Comparison of ENCODE assay signal across 1 cellular context in the genomic region with DNA sequence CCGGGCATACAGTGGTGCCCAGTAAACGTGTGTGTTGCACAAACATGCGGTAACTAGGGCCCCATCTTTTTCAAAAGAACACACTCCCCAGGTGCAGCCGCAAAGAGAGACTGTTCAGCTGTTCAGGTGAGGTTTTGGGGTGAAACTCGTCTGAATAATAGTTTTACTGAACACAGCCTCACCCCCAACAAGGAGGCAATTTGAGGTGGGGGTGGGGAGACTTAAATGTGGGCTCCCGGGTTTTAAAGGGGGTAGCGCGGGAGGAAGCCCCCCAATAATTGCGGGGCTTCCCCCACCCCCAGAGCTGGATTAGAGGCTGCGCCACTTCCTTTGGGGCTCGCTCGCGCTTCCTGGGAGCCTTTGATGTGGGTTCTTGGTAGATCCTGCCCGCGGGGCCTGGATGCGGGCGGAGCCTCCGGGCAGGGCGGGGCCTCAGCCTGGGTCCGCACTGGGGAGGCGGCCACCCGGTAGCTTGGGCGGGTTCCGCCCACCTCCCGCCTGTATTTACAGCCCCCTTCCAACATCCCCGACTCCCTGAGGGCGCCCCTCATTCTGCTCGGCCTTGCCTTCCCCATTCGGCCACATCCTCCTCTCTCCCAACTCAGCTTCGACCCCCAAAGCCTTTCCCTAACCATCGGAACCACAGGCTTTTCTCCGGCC.
TF ChIP-seq lines count a peak whose summit lies in the region.

No MANE protein-coding gene starts in this region.

TF ChIP-seq in K562, 482 proteins besides CTCF, POLR2A, EP300 and RAD21 (continued from another document and continues in another):
- TF ChIP-seq, protein P1, sequence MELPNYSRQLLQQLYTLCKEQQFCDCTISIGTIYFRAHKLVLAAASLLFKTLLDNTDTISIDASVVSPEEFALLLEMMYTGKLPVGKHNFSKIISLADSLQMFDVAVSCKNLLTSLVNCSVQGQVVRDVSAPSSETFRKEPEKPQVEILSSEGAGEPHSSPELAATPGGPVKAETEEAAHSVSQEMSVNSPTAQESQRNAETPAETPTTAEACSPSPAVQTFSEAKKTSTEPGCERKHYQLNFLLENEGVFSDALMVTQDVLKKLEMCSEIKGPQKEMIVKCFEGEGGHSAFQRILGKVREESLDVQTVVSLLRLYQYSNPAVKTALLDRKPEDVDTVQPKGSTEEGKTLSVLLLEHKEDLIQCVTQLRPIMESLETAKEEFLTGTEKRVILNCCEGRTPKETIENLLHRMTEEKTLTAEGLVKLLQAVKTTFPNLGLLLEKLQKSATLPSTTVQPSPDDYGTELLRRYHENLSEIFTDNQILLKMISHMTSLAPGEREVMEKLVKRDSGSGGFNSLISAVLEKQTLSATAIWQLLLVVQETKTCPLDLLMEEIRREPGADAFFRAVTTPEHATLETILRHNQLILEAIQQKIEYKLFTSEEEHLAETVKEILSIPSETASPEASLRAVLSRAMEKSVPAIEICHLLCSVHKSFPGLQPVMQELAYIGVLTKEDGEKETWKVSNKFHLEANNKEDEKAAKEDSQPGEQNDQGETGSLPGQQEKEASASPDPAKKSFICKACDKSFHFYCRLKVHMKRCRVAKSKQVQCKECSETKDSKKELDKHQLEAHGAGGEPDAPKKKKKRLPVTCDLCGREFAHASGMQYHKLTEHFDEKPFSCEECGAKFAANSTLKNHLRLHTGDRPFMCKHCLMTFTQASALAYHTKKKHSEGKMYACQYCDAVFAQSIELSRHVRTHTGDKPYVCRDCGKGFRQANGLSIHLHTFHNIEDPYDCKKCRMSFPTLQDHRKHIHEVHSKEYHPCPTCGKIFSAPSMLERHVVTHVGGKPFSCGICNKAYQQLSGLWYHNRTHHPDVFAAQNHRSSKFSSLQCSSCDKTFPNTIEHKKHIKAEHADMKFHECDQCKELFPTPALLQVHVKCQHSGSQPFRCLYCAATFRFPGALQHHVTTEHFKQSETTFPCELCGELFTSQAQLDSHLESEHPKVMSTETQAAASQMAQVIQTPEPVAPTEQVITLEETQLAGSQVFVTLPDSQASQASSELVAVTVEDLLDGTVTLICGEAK (IDR thresholded peaks at IDR 0.05), result no peak
- TF ChIP-seq, protein P1 (CRISPR knock-in tag; IDR thresholded peaks at IDR 0.05), result no peak
- TF ChIP-seq NCOR1 (IDR thresholded peaks at IDR 0.05) (no peak), NCOA1 (IDR thresholded peaks at IDR 0.05; ENCODE audit: low read depth) (no peak), GATA2 (CRISPR knock-in tag; IDR thresholded peaks at IDR 0.05) (no peak), U2AF2 (optimal IDR thresholded peaks at IDR 0.05; ENCODE audit: low read depth, low read length) (no peak), ZC3H8 (IDR thresholded peaks at IDR 0.05) (no peak), ZNF830 (CRISPR knock-in tag; IDR thresholded peaks at IDR 0.05) (no peak), ETV5 (CRISPR knock-in tag; IDR thresholded peaks at IDR 0.05; ENCODE audit: low read depth) (peak; percentile 80), HNRNPK (IDR thresholded peaks at IDR 0.05; ENCODE audit: low read depth, low read length, poor library complexity, severe bottlenecking) (no peak), KDM5B (IDR thresholded peaks at IDR 0.05; ENCODE audit: insufficient replicate concordance, low read depth, low read length) (no peak), ILK (tag; IDR thresholded peaks at IDR 0.05; ENCODE audit: borderline replicate concordance, low read depth) (no peak), RBBP5 (IDR thresholded peaks at IDR 0.05; ENCODE audit: borderline replicate concordance, insufficient read depth, low read length, poor library complexity, severe bottlenecking) (no peak), POU5F1 (IDR thresholded peaks at IDR 0.05; ENCODE audit: borderline replicate concordance, low read depth, low read length, partially characterized antibody) (no peak), BMI1 (IDR thresholded peaks at IDR 0.05; ENCODE audit: low read length) (no peak), HOXB6 (CRISPR knock-in tag; IDR thresholded peaks at IDR 0.05; ENCODE audit: borderline replicate concordance) (no peak), ZBTB8A (IDR thresholded peaks at IDR 0.05; ENCODE audit: partially characterized antibody) (no peak), ZNF431 (CRISPR knock-in tag; IDR thresholded peaks at IDR 0.05) (0 out of 2 replicates have a peak, but pooled peaks have one; percentile 16), BRD4 (IDR thresholded peaks at IDR 0.05) (no peak), POLR2AphosphoS5 (IDR thresholded peaks at IDR 0.05; ENCODE audit: control insufficient read depth, insufficient read depth, low read depth, low read length) (0 out of 2 replicates have a peak, but pooled peaks have one; percentile 30), ZNF212 (CRISPR knock-in tag; IDR thresholded peaks at IDR 0.05) (no peak), KLF13 (tag; IDR thresholded peaks at IDR 0.05; ENCODE audit: borderline replicate concordance, low read depth) (no peak), MTA2 (IDR thresholded peaks at IDR 0.05; ENCODE audit: low read depth) (no peak), ZNF140 (CRISPR knock-in tag; IDR thresholded peaks at IDR 0.05) (no peak), HDAC1 (IDR thresholded peaks at IDR 0.05) (no peak), NBN (IDR thresholded peaks at IDR 0.05; ENCODE audit: low read depth) (no peak), SRSF9 (IDR thresholded peaks at IDR 0.05; ENCODE audit: borderline replicate concordance, low read depth, low read length) (no peak), ARNT (IDR thresholded peaks at IDR 0.05) (no peak), COPS2 (conservative IDR thresholded peaks at IDR 0.05) (no peak), SETDB1 (IDR thresholded peaks at IDR 0.05; ENCODE audit: low read length) (no peak), SNIP1 (IDR thresholded peaks at IDR 0.05; ENCODE audit: low read depth) (no peak), HNRNPLL (IDR thresholded peaks at IDR 0.05; ENCODE audit: low read depth, low read length, poor library complexity, severe bottlenecking) (no peak), HDAC6 (IDR thresholded peaks at IDR 0.05; ENCODE audit: low read depth, low read length) (no peak)
- TF ChIP-seq, protein P2, sequence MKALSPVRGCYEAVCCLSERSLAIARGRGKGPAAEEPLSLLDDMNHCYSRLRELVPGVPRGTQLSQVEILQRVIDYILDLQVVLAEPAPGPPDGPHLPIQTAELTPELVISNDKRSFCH (CRISPR knock-in tag; IDR thresholded peaks at IDR 0.05), result no peak
- TF ChIP-seq, protein P2 (tag; IDR thresholded peaks at IDR 0.05), result no peak
- TF ChIP-seq, protein P3, sequence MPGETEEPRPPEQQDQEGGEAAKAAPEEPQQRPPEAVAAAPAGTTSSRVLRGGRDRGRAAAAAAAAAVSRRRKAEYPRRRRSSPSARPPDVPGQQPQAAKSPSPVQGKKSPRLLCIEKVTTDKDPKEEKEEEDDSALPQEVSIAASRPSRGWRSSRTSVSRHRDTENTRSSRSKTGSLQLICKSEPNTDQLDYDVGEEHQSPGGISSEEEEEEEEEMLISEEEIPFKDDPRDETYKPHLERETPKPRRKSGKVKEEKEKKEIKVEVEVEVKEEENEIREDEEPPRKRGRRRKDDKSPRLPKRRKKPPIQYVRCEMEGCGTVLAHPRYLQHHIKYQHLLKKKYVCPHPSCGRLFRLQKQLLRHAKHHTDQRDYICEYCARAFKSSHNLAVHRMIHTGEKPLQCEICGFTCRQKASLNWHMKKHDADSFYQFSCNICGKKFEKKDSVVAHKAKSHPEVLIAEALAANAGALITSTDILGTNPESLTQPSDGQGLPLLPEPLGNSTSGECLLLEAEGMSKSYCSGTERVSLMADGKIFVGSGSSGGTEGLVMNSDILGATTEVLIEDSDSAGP (CRISPR knock-in tag; IDR thresholded peaks at IDR 0.05), result no peak
- TF ChIP-seq, protein P4, sequence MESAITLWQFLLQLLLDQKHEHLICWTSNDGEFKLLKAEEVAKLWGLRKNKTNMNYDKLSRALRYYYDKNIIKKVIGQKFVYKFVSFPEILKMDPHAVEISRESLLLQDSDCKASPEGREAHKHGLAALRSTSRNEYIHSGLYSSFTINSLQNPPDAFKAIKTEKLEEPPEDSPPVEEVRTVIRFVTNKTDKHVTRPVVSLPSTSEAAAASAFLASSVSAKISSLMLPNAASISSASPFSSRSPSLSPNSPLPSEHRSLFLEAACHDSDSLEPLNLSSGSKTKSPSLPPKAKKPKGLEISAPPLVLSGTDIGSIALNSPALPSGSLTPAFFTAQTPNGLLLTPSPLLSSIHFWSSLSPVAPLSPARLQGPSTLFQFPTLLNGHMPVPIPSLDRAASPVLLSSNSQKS (CRISPR knock-in tag; IDR thresholded peaks at IDR 0.05), result no peak
- TF ChIP-seq, protein P5, sequence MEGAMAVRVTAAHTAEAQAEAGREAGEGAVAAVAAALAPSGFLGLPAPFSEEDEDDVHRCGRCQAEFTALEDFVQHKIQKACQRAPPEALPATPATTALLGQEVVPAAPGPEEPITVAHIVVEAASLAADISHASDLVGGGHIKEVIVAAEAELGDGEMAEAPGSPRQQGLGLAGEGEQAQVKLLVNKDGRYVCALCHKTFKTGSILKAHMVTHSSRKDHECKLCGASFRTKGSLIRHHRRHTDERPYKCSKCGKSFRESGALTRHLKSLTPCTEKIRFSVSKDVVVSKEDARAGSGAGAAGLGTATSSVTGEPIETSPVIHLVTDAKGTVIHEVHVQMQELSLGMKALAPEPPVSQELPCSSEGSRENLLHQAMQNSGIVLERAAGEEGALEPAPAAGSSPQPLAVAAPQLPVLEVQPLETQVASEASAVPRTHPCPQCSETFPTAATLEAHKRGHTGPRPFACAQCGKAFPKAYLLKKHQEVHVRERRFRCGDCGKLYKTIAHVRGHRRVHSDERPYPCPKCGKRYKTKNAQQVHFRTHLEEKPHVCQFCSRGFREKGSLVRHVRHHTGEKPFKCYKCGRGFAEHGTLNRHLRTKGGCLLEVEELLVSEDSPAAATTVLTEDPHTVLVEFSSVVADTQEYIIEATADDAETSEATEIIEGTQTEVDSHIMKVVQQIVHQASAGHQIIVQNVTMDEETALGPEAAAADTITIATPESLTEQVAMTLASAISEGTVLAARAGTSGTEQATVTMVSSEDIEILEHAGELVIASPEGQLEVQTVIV (CRISPR knock-in tag; IDR thresholded peaks at IDR 0.05; ENCODE audit: borderline replicate concordance), result no peak
- TF ChIP-seq, protein P6, sequence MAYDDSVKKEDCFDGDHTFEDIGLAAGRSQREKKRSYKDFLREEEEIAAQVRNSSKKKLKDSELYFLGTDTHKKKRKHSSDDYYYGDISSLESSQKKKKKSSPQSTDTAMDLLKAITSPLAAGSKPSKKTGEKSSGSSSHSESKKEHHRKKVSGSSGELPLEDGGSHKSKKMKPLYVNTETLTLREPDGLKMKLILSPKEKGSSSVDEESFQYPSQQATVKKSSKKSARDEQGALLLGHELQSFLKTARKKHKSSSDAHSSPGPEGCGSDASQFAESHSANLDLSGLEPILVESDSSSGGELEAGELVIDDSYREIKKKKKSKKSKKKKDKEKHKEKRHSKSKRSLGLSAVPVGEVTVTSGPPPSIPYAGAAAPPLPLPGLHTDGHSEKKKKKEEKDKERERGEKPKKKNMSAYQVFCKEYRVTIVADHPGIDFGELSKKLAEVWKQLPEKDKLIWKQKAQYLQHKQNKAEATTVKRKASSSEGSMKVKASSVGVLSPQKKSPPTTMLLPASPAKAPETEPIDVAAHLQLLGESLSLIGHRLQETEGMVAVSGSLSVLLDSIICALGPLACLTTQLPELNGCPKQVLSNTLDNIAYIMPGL (CRISPR knock-in tag; IDR thresholded peaks at IDR 0.05), result no peak
- TF ChIP-seq, protein P7, sequence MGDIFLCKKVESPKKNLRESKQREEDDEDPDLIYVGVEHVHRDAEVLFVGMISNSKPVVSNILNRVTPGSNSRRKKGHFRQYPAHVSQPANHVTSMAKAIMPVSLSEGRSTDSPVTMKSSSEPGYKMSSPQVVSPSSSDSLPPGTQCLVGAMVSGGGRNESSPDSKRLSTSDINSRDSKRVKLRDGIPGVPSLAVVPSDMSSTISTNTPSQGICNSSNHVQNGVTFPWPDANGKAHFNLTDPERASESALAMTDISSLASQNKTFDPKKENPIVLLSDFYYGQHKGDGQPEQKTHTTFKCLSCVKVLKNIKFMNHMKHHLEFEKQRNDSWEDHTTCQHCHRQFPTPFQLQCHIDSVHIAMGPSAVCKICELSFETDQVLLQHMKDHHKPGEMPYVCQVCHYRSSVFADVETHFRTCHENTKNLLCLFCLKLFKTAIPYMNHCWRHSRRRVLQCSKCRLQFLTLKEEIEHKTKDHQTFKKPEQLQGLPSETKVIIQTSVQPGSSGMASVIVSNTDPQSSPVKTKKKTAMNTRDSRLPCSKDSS (IDR thresholded peaks at IDR 0.05; ENCODE audit: low read depth, partially characterized antibody), result no peak
- TF ChIP-seq, protein P8, sequence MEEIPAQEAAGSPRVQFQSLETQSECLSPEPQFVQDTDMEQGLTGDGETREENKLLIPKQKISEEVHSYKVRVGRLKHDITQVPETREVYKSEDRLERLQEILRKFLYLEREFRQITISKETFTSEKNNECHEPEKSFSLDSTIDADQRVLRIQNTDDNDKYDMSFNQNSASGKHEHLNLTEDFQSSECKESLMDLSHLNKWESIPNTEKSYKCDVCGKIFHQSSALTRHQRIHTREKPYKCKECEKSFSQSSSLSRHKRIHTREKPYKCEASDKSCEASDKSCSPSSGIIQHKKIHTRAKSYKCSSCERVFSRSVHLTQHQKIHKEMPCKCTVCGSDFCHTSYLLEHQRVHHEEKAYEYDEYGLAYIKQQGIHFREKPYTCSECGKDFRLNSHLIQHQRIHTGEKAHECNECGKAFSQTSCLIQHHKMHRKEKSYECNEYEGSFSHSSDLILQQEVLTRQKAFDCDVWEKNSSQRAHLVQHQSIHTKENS (CRISPR knock-in tag; IDR thresholded peaks at IDR 0.05), result no peak
- TF ChIP-seq, protein P9, sequence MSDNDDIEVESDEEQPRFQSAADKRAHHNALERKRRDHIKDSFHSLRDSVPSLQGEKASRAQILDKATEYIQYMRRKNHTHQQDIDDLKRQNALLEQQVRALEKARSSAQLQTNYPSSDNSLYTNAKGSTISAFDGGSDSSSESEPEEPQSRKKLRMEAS (CRISPR knock-in tag; IDR thresholded peaks at IDR 0.05), result no peak
